ENCODE assay signal across 1 cellular context in genomic region chr7:121344497-121344896, GRCh38.
TF ChIP-seq lines count a peak whose summit lies in the region.

No MANE protein-coding gene starts in this region.

TF ChIP-seq in K562, 482 proteins besides CTCF, POLR2A, EP300 and RAD21:
- TF ChIP-seq GMEB1 (CRISPR knock-in tag; IDR thresholded peaks at IDR 0.05) (no peak), JUNB (CRISPR knock-in tag; conservative IDR thresholded peaks at IDR 0.05) (no peak), ZNF75A (CRISPR knock-in tag; IDR thresholded peaks at IDR 0.05) (no peak), CLOCK (CRISPR knock-in tag; IDR thresholded peaks at IDR 0.05; ENCODE audit: borderline replicate concordance) (no peak), ZNF589 (CRISPR knock-in tag; IDR thresholded peaks at IDR 0.05; ENCODE audit: low read depth) (no peak), ESRRB (CRISPR knock-in tag; IDR thresholded peaks at IDR 0.05; ENCODE audit: borderline replicate concordance) (no peak), NCOR1 (IDR thresholded peaks at IDR 0.05) (no peak), STAT5A (IDR thresholded peaks at IDR 0.05; ENCODE audit: borderline replicate concordance, low read length) (no peak)
- TF ChIP-seq, protein P1, sequence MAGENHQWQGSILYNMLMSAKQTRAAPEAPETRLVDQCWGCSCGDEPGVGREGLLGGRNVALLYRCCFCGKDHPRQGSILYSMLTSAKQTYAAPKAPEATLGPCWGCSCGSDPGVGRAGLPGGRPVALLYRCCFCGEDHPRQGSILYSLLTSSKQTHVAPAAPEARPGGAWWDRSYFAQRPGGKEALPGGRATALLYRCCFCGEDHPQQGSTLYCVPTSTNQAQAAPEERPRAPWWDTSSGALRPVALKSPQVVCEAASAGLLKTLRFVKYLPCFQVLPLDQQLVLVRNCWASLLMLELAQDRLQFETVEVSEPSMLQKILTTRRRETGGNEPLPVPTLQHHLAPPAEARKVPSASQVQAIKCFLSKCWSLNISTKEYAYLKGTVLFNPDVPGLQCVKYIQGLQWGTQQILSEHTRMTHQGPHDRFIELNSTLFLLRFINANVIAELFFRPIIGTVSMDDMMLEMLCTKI (IDR thresholded peaks at IDR 0.05; ENCODE audit: partially characterized antibody): no peak
TF ChIP-seq in K562: peak in this region for 0.
